8 cellular contexts compared by ENCODE assay signal in genomic region chr10:3803884-3804741, GRCh38. TPM values are rescaled to one million over a fixed set of nuclear protein-coding genes. Genes with fewer than 3 reads are reported as not detected.
DNase-seq lines count a peak whose midpoint lies in the region; ATAC-seq and TF ChIP-seq lines count a peak whose summit lies in the region.

No MANE protein-coding gene starts in this region.

- H3K9me3 Mint-ChIP-seq in activated naive CD4-positive, alpha-beta T cell treated with anti-CD3 and anti-CD28 coated beads, Interleukin-2, amount 50 U/mL, for 24 hours: no peaks in the 10 kb centered on the region

- WGBS in right lobe of liver (ENCODE audit: insufficient coverage, low coverage, low lambda C conversion rate, missing lambda C conversion rate): 51% methylated on average over 12 of the region's 13 CpGs

- CTCF ChIA-PET in PC-3 (lab: Charles Lee): no interaction called here

- H3K9me2 ChIP-seq in PC-3 (replicated peaks; ENCODE audit: low read length): no peaks in the 10 kb centered on the region

- H3K4me1 Mint-ChIP-seq in activated naive CD4-positive, alpha-beta T cell treated with anti-CD3 and anti-CD28 coated beads, Interleukin-2, amount 50 U/mL, for 24 hours: peaks cover 18% of the 10 kb centered on the region

- H3K9ac ChIP-seq in PC-3 (ENCODE audit: low read length): peak overlapping the region; percentile 99

- H3K36me3 Mint-ChIP-seq in activated naive CD4-positive, alpha-beta T cell treated with anti-CD3 and anti-CD28 coated beads, Interleukin-2, amount 50 U/mL, for 24 hours: no peaks in the 10 kb centered on the region

- peak overlapping the region; percentile 99 for H3K27ac Mint-ChIP-seq in activated naive CD4-positive, alpha-beta T cell treated with anti-CD3 and anti-CD28 coated beads, Interleukin-2, amount 50 U/mL, for 24 hours

- intact Hi-C loops in PC-3 (cut with micrococcal nuclease): loop anchor here (2.0 to 10.0 kb wide), 2 partner anchors 95 to 391 kb away; no protein-coding TSS in a partner anchor
- intact Hi-C loops in right lobe of liver (cut with DNase I): no loop called here

- peak overlapping the region; percentile 80 for H3K4me3 Mint-ChIP-seq in activated naive CD4-positive, alpha-beta T cell treated with anti-CD3 and anti-CD28 coated beads, Interleukin-2, amount 50 U/mL, for 24 hours

- H4K20me1 ChIP-seq in PC-3 (ENCODE audit: low read length): no peaks in the 10 kb centered on the region

- no peak overlapping the region for H3K4me2 ChIP-seq in PC-3 (ENCODE audit: low read length)

- H3F3A ChIP-seq in PC-3 (ENCODE audit: low read length, unreplicated experiment): peaks cover 3% of the 10 kb centered on the region

- no peak for ATAC-seq in PC-3
- ATAC-seq in right lobe of liver: no peak
- no peak for ATAC-seq in GM18519 (IDR thresholded peaks at IDR 0.05; ENCODE audit: low FRiP score, unreplicated experiment)
- ATAC-seq in HG03521 (IDR thresholded peaks at IDR 0.05; ENCODE audit: unreplicated experiment): no peak

- no peaks in the 10 kb centered on the region for H3K27me3 ChIP-seq in PC-3 (ENCODE audit: low read length)
- no peaks in the 10 kb centered on the region for H3K27me3 ChIP-seq in right lobe of liver

- peaks cover 57% of the 10 kb centered on the region for H3K4me1 ChIP-seq in PC-3 (ENCODE audit: insufficient read depth, low read length)
- H3K4me1 ChIP-seq in right lobe of liver: peaks cover 0 to 14% (median 7%) of the 10 kb centered on the region in 4 donors

- H3K79me2 ChIP-seq in PC-3 (ENCODE audit: low read length): peaks cover 2% of the 10 kb centered on the region; the same call in 1 of the 2 replicates

- TF ChIP-seq CTCF in PC-3 (conservative IDR thresholded peaks at IDR 0.05; ENCODE audit: low read depth, low read length): no peak
- TF ChIP-seq CTCF in right lobe of liver (IDR thresholded peaks at IDR 0.05): no peak

- no peaks in the 10 kb centered on the region for H3K36me3 ChIP-seq in PC-3 (ENCODE audit: low read depth, low read length)
- H3K36me3 ChIP-seq in right lobe of liver: no peaks in the 10 kb centered on the region

- H3K9me3 ChIP-seq in PC-3 (ENCODE audit: low read length) (no peaks in the 10 kb centered on the region), right lobe of liver (no peaks in the 10 kb centered on the region)

- no peak for TF ChIP-seq POLR2A in right lobe of liver (IDR thresholded peaks at IDR 0.05)

- H3K27me3 Mint-ChIP-seq in activated naive CD4-positive, alpha-beta T cell treated with anti-CD3 and anti-CD28 coated beads, Interleukin-2, amount 50 U/mL, for 24 hours: no peaks in the 10 kb centered on the region

- DNase-seq in COLO829 (ENCODE audit: low spot score) (peak; percentile 41), PC-3 (no peak), right lobe of liver (no peak), substantia nigra (lab: John Stamatoyannopoulos, UW) (peak in 1 of 49 donors; percentile 20), NCI-H526 (lab: John Stamatoyannopoulos, UW) (no peak)

- peak overlapping the region; percentile 100 for H3K27ac ChIP-seq in PC-3 (ENCODE audit: low read length)
- peak overlapping the region; percentile 59 to 77 (median 72) for H3K27ac ChIP-seq in right lobe of liver
- H3K27ac ChIP-seq in substantia nigra (ENCODE audit: low read depth, low read length, poor library complexity, severe bottlenecking): peak overlapping the region; percentile 22

- POLR2A ChIA-PET in PC-3 (lab: Charles Lee; ENCODE audit: unreplicated experiment): no interaction called here

- BruUV-seq in PC-3 (replicated peaks; lab: Mats Ljungman, UMichigan): no TSS peak

- no peak overlapping the region for H3K4me3 ChIP-seq in PC-3 (ENCODE audit: low read length)
- H3K4me3 ChIP-seq in right lobe of liver: no peak overlapping the region

- H2AFZ ChIP-seq in PC-3 (ENCODE audit: low read length): no peak overlapping the region

RNA-seq across cellular contexts. Expression of gene KLF6, which starts 19.1 kb away (rescaled TPM):
- total RNA-seq in PC-3 (2014; rRNA removed): 94.5 and 112 TPM in 2 replicates
- 10 to 100 TPM; 25.2 to 86.4 (median 75.2) TPM for total RNA-seq in right lobe of liver

Comparison
In these comparisons a context has a peak if more than half of its experiments do, and no peak if none do; other contexts are left out.
1. H3K27ac ChIP-seq: peak in every context shown above with its lines; median percentile 100 in PC-3; 72 in right lobe of liver; 22 in substantia nigra.